ENCODE assay signal across 8 cellular contexts in genomic region chr17:30921544-30922196, GRCh38. TPM values are rescaled to one million over a fixed set of nuclear protein-coding genes. Genes with fewer than 3 reads are reported as not detected.
DNase-seq lines count a peak whose midpoint lies in the region; ATAC-seq and TF ChIP-seq lines count a peak whose summit lies in the region.

ADAP2 (plus strand) TSS chr17:30921945; CDS start chr17:30922015, 70 bp downstream.

- ATAC-seq in activated CD8-positive, alpha-beta memory T cell treated with anti-CD3 and anti-CD28 coated beads, Interleukin-2, amount 10 ng/mL, durations not matched to agents 7 days and 5 days = peak; percentile 56
- ATAC-seq in lower lobe of right lung (peak; percentile 94 to 96), GM18520 (IDR thresholded peaks at IDR 0.05; ENCODE audit: unreplicated experiment) (no peak), HG03571 (IDR thresholded peaks at IDR 0.05; ENCODE audit: unreplicated experiment) (no peak)

- H3K4me3 ChIP-seq in duodenal mucosa (ENCODE audit: low read depth in 1 of 2, low read length in 2 of 2) (peak within 1 kb of the TSS; percentile 49 to 61), lower lobe of right lung (peak within 1 kb of the TSS; percentile 67)

- H3K9me3 Mint-ChIP-seq in activated CD8-positive, alpha-beta memory T cell treated with anti-CD3 and anti-CD28 coated beads, Interleukin-2, amount 10 ng/mL, durations not matched to agents 7 days and 5 days (ENCODE audit: low read depth) = no peaks in the 10 kb centered on the region

- H3K36me3 ChIP-seq in duodenal mucosa (ENCODE audit: control insufficient read depth in 1 of 2, insufficient read depth in 2 of 2, low read length in 2 of 2) (no peaks in the 10 kb centered on the region), lower lobe of right lung (no peaks in the 10 kb centered on the region)

- H3K27ac Mint-ChIP-seq in activated CD8-positive, alpha-beta memory T cell treated with anti-CD3 and anti-CD28 coated beads, Interleukin-2, amount 10 ng/mL, durations not matched to agents 7 days and 5 days = no peak within 1 kb of the TSS

- peaks cover 8% of the 10 kb centered on the region for H3K4me1 Mint-ChIP-seq in activated CD8-positive, alpha-beta memory T cell treated with anti-CD3 and anti-CD28 coated beads, Interleukin-2, amount 10 ng/mL, durations not matched to agents 7 days and 5 days

- H3K27ac ChIP-seq in duodenal mucosa (ENCODE audit: low read depth, low read length) (no peak within 1 kb of the TSS), lower lobe of right lung (peak within 1 kb of the TSS; percentile 76), substantia nigra (ENCODE audit: low read depth, low read length, poor library complexity, severe bottlenecking) (peak within 1 kb of the TSS; percentile 12)

- H3K9ac ChIP-seq in duodenal mucosa (ENCODE audit: low read depth in 1 of 2, low read length in 2 of 2) = peak within 1 kb of the TSS in 1 of 2 donors; percentile 1

- no peaks in the 10 kb centered on the region for H3K36me3 Mint-ChIP-seq in activated CD8-positive, alpha-beta memory T cell treated with anti-CD3 and anti-CD28 coated beads, Interleukin-2, amount 10 ng/mL, durations not matched to agents 7 days and 5 days

- H3K27me3 ChIP-seq in duodenal mucosa (ENCODE audit: control insufficient read depth in 1 of 2, insufficient read depth in 2 of 2, low read length in 2 of 2) (peaks cover 25% of the 10 kb centered on the region in 2 donors), lower lobe of right lung (ENCODE audit: low read depth) (peaks cover 11% of the 10 kb centered on the region)

- intact Hi-C loops in lower lobe of right lung (cut with DNase I) = no loop called here

- peaks cover 56% of the 10 kb centered on the region for H3K27me3 Mint-ChIP-seq in activated CD8-positive, alpha-beta memory T cell treated with anti-CD3 and anti-CD28 coated beads, Interleukin-2, amount 10 ng/mL, durations not matched to agents 7 days and 5 days

- H3K9me3 ChIP-seq in duodenal mucosa (ENCODE audit: control insufficient read depth in 1 of 2, low read length in 2 of 2) = no peaks in the 10 kb centered on the region
- no peaks in the 10 kb centered on the region for H3K9me3 ChIP-seq in lower lobe of right lung

- CTCF ChIA-PET in activated CD8-positive, alpha-beta memory T cell treated with anti-CD3 and anti-CD28 coated beads, Interleukin-2, amount 10 ng/mL, durations not matched to agents 7 days and 5 days (lab: Charles Lee) = no interaction called here

- DNase-seq in activated CD8-positive, alpha-beta memory T cell treated with anti-CD3 and anti-CD28 coated beads, Interleukin-2, amount 10 ng/mL, durations not matched to agents 7 days and 5 days = no peak
- DNase-seq in activated CD8-positive, alpha-beta memory T cell treated with anti-CD3 and anti-CD28 coated beads, Interleukin-2, amount 50 U/mL, for 48 hours = no peak
- DNase-seq in OCI-M1 (lab: John Stamatoyannopoulos, UW) (peak; percentile 28), lower lobe of right lung (peak; percentile 87), substantia nigra (lab: John Stamatoyannopoulos, UW) (peak in 15 of 49 donors; percentile 3 to 46 (median 17))

- no peak for TF ChIP-seq CTCF in lower lobe of right lung (IDR thresholded peaks at IDR 0.05)

- H3K4me1 ChIP-seq in duodenal mucosa (ENCODE audit: control insufficient read depth in 1 of 2, insufficient read depth in 2 of 2, low read length in 2 of 2) = peaks cover 5% of the 10 kb centered on the region in 2 donors
- H3K4me1 ChIP-seq in lower lobe of right lung = peaks cover 23% of the 10 kb centered on the region

- H3K4me3 Mint-ChIP-seq in activated CD8-positive, alpha-beta memory T cell treated with anti-CD3 and anti-CD28 coated beads, Interleukin-2, amount 10 ng/mL, durations not matched to agents 7 days and 5 days = peak within 1 kb of the TSS; percentile 59

RNA-seq across cellular contexts. Expression of gene ADAP2, which starts in this region (rescaled TPM):
- 1 to 10 TPM in 1 of 2 experiments, under 1 TPM in 1; 0.89 to 1.6 TPM for total RNA-seq in activated CD8-positive, alpha-beta memory T cell treated with anti-CD3 and anti-CD28 coated beads, Interleukin-2, amount 10 ng/mL, durations not matched to agents 7 days and 5 days
- total RNA-seq in lower lobe of right lung = 31.5 TPM

Comparison
In these comparisons a context has a peak if more than half of its experiments do, and no peak if none do; other contexts are left out.
1. RNA of gene ADAP2 (total RNA-seq): 31.5 TPM in lower lobe of right lung (single experiment); 0.89 to 1.6 TPM in activated CD8-positive, alpha-beta memory T cell treated with anti-CD3 and anti-CD28 coated beads, Interleukin-2, amount 10 ng/mL, durations not matched to agents 7 days and 5 days; every median in the first group is over 10 times any median in the second.
2. ATAC-seq: peak in activated CD8-positive, alpha-beta memory T cell treated with anti-CD3 and anti-CD28 coated beads, Interleukin-2, amount 10 ng/mL, durations not matched to agents 7 days and 5 days (single experiment) and lower lobe of right lung (2 of 2); none in GM18520 (single experiment) and HG03571 (single experiment).
3. DNase-seq: peak in OCI-M1 (single experiment) and lower lobe of right lung (single experiment); none in activated CD8-positive, alpha-beta memory T cell treated with anti-CD3 and anti-CD28 coated beads, Interleukin-2, amount 10 ng/mL, durations not matched to agents 7 days and 5 days (single experiment) and activated CD8-positive, alpha-beta memory T cell treated with anti-CD3 and anti-CD28 coated beads, Interleukin-2, amount 50 U/mL, for 48 hours (single experiment).